Comparison of ENCODE assay signal across 1 cellular context in the genomic region with DNA sequence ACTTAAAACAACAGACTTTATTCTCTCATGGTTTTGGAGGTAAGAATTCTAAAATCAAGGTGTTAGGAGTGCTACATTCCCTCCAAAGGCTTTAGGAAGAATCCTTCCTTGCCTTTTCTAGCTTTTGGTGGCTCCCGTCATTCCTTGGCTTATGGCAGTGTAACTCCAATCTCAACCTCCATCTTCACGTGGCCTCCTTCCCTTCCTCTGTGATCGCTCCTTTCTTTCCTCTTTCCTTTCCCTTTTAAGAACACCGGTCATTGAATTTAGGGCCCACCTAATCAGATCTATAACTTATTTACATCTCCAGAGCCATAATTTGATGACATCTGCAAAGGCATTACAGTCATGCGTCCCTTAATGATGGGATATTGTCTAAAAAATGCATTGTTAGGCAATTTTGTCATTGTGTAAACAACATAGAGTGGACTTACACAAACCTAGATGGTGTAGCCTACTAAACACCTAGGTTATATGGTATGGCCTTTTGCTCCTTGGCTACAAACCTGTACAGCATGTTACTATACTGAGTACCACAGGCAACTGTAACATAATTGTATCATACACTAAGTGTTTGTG.
TF ChIP-seq lines count a peak whose summit lies in the region.

No MANE protein-coding gene starts in this region.

TF ChIP-seq in K562, 482 proteins besides CTCF, POLR2A, EP300 and RAD21 (continued from another document and continues in another):
- TF ChIP-seq HMGXB4 (CRISPR knock-in tag; IDR thresholded peaks at IDR 0.05) (no peak), NUFIP1 (IDR thresholded peaks at IDR 0.05; ENCODE audit: partially characterized antibody) (no peak), SRSF1 (IDR thresholded peaks at IDR 0.05; ENCODE audit: low read depth, low read length) (no peak), BRF1 (IDR thresholded peaks at IDR 0.05; ENCODE audit: borderline replicate concordance, extremely low read depth, insufficient read length) (no peak), SIN3A (IDR thresholded peaks at IDR 0.05; ENCODE audit: borderline replicate concordance in 2 of 2, control insufficient read depth in 1 of 2, low read depth in 2 of 2, low read length in 2 of 2) (no peak), NFE2 (IDR thresholded peaks at IDR 0.05; ENCODE audit: low read depth) (no peak), SLC30A9 (CRISPR knock-in tag; IDR thresholded peaks at IDR 0.05) (no peak), ZNF224 (CRISPR knock-in tag; IDR thresholded peaks at IDR 0.05) (no peak), ZNF316 (IDR thresholded peaks at IDR 0.05) (peak; percentile 65), GTF2F1 (IDR thresholded peaks at IDR 0.05; ENCODE audit: low read depth, low read length) (no peak), TCFL5 (CRISPR knock-in tag; conservative IDR thresholded peaks at IDR 0.05) (no peak), PRMT5 (CRISPR knock-in tag; IDR thresholded peaks at IDR 0.05) (no peak), SMAD2 (IDR thresholded peaks at IDR 0.05; ENCODE audit: low read depth, low read length) (no peak), ESRRB (CRISPR knock-in tag; IDR thresholded peaks at IDR 0.05; ENCODE audit: borderline replicate concordance) (no peak), NFIX (CRISPR knock-in tag; IDR thresholded peaks at IDR 0.05; ENCODE audit: low read depth) (no peak), TBL1XR1 (IDR thresholded peaks at IDR 0.05; ENCODE audit: low read length in 2 of 2) (no peak), C11orf30 (IDR thresholded peaks at IDR 0.05; ENCODE audit: low read depth) (peak; percentile 46; the same call in 1 of the 2 replicates), ZNF274 (IDR thresholded peaks at IDR 0.05; ENCODE audit: borderline replicate concordance, low read depth, low read length) (no peak), L3MBTL2 (IDR thresholded peaks at IDR 0.05) (peak; percentile 37; the same call in 1 of the 2 replicates), ZBTB34 (CRISPR knock-in tag; IDR thresholded peaks at IDR 0.05) (no peak), ASH1L (IDR thresholded peaks at IDR 0.05; ENCODE audit: borderline replicate concordance, low read depth, partially characterized antibody) (no peak), ZNF551 (CRISPR knock-in tag; IDR thresholded peaks at IDR 0.05) (no peak), MEIS2 (IDR thresholded peaks at IDR 0.05; ENCODE audit: partially characterized antibody) (no peak)
- TF ChIP-seq, protein P1, sequence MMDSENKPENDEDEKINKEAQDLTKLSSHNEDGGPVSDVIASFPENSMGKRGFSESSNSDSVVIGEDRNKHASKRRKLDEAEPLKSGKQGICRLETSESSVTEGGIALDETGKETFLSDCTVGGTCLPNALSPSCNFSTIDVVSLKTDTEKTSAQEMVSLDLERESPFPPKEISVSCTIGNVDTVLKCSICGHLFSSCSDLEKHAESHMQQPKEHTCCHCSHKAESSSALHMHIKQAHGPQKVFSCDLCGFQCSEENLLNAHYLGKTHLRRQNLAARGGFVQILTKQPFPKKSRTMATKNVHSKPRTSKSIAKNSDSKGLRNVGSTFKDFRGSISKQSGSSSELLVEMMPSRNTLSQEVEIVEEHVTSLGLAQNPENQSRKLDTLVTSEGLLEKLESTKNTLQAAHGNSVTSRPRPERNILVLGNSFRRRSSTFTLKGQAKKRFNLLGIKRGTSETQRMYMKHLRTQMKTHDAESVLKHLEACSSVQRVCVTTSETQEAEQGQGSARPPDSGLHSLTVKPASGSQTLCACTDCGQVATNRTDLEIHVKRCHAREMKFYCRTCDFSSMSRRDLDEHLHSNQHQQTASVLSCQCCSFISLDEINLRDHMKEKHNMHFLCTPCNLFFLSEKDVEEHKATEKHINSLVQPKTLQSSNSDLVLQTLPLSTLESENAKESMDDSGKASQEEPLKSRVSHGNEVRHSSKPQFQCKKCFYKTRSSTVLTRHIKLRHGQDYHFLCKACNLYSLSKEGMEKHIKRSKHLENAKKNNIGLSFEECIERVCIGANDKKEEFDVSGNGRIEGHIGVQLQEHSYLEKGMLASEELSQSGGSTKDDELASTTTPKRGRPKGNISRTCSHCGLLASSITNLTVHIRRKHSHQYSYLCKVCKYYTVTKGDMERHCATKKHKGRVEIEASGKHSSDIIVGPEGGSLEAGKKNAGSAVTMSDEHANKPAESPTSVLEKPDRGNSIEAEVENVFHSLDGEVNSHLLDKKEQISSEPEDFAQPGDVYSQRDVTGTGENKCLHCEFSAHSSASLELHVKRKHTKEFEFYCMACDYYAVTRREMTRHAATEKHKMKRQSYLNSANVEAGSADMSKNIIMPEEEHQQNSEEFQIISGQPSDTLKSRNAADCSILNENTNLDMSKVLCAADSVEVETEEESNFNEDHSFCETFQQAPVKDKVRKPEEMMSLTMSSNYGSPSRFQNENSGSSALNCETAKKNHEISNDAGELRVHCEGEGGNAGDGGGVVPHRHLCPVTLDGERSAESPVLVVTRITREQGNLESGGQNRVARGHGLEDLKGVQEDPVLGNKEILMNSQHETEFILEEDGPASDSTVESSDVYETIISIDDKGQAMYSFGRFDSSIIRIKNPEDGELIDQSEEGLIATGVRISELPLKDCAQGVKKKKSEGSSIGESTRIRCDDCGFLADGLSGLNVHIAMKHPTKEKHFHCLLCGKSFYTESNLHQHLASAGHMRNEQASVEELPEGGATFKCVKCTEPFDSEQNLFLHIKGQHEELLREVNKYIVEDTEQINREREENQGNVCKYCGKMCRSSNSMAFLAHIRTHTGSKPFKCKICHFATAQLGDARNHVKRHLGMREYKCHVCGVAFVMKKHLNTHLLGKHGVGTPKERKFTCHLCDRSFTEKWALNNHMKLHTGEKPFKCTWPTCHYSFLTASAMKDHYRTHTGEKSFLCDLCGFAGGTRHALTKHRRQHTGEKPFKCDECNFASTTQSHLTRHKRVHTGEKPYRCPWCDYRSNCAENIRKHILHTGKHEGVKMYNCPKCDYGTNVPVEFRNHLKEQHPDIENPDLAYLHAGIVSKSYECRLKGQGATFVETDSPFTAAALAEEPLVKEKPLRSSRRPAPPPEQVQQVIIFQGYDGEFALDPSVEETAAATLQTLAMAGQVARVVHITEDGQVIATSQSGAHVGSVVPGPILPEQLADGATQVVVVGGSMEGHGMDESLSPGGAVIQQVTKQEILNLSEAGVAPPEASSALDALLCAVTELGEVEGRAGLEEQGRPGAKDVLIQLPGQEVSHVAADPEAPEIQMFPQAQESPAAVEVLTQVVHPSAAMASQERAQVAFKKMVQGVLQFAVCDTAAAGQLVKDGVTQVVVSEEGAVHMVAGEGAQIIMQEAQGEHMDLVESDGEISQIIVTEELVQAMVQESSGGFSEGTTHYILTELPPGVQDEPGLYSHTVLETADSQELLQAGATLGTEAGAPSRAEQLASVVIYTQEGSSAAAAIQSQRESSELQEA (IDR thresholded peaks at IDR 0.05; ENCODE audit: low read depth): no peak
- TF ChIP-seq, protein P2, sequence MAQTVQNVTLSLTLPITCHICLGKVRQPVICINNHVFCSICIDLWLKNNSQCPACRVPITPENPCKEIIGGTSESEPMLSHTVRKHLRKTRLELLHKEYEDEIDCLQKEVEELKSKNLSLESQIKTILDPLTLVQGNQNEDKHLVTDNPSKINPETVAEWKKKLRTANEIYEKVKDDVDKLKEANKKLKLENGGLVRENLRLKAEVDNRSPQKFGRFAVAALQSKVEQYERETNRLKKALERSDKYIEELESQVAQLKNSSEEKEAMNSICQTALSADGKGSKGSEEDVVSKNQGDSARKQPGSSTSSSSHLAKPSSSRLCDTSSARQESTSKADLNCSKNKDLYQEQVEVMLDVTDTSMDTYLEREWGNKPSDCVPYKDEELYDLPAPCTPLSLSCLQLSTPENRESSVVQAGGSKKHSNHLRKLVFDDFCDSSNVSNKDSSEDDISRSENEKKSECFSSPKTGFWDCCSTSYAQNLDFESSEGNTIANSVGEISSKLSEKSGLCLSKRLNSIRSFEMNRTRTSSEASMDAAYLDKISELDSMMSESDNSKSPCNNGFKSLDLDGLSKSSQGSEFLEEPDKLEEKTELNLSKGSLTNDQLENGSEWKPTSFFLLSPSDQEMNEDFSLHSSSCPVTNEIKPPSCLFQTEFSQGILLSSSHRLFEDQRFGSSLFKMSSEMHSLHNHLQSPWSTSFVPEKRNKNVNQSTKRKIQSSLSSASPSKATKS (CRISPR knock-in tag; IDR thresholded peaks at IDR 0.05): no peak
- TF ChIP-seq, protein P3, sequence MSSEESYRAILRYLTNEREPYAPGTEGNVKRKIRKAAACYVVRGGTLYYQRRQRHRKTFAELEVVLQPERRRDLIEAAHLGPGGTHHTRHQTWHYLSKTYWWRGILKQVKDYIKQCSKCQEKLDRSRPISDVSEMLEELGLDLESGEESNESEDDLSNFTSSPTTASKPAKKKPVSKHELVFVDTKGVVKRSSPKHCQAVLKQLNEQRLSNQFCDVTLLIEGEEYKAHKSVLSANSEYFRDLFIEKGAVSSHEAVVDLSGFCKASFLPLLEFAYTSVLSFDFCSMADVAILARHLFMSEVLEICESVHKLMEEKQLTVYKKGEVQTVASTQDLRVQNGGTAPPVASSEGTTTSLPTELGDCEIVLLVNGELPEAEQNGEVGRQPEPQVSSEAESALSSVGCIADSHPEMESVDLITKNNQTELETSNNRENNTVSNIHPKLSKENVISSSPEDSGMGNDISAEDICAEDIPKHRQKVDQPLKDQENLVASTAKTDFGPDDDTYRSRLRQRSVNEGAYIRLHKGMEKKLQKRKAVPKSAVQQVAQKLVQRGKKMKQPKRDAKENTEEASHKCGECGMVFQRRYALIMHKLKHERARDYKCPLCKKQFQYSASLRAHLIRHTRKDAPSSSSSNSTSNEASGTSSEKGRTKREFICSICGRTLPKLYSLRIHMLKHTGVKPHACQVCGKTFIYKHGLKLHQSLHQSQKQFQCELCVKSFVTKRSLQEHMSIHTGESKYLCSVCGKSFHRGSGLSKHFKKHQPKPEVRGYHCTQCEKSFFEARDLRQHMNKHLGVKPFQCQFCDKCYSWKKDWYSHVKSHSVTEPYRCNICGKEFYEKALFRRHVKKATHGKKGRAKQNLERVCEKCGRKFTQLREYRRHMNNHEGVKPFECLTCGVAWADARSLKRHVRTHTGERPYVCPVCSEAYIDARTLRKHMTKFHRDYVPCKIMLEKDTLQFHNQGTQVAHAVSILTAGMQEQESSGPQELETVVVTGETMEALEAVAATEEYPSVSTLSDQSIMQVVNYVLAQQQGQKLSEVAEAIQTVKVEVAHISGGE (CRISPR knock-in tag; IDR thresholded peaks at IDR 0.05): no peak
